9 cellular contexts compared by ENCODE assay signal in the genomic region with DNA sequence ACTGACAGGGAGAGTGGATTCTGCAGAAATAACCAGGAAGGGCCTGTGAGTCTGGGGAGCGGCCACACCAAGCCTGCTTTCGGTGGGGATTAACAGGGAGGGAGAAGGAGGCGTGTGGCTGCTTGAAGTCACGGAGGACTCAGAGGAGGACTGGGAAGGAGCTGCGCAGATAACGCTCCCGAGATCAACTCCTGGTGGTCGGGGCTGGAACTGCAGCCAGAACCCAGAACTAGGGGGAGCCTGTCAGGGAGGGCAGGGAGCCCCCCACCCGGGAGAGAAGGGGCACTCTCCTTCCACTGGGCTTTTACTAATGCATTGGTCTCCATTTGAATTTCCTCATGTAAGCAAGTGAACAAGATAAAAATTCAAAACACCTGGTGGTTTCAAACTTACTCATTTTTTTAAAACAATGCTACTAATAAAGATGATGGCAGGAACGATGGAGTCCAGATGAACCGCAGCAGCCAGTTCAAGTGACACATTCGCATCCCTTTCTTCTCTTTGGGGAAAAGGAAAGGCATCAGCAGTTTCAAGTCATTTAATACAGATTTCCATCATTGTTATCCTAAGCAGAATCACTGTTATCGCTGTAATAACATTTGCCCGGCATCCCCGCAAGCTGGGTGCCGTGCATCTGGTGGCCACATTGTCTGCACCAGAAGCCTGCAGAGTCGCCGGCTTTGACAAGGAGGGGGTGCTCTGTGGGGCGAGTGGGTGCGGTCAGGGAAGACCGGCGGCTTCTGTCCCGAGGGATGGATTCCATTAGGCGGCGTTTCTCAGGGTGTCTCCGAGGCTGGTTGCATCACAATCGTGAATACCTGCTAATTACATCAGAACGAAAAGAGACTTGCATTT.
DNase-seq lines count a peak whose midpoint lies in the region; ATAC-seq and TF ChIP-seq lines count a peak whose summit lies in the region.
"Had no signal": no experiment of that assay in that cellular context is flagged by ENCODE, and none has a peak within 500 bp of the region (broad histone marks: within the 10 kb centered on the region; RNA-seq: fewer than 3 reads in every experiment).

No MANE protein-coding gene starts in this region.

- H3K9me3 ChIP-seq in neural progenitor cell (ENCODE audit: low read depth), result no peaks in the 10 kb centered on the region

- no peaks in the 10 kb centered on the region for H3K9me3 Mint-ChIP-seq in neural progenitor cell

- no peak for ATAC-seq in HG02642 (IDR thresholded peaks at IDR 0.05; ENCODE audit: poor library complexity, unreplicated experiment)

- DNase-seq in DMS114 treated with DMSO at 0.1 percent for 48 hours (lab: John Stamatoyannopoulos, UW; ENCODE audit: unreplicated experiment) (peak; percentile 43), LNCaP clone FGC (ENCODE audit: low read depth) (no peak), fibroblast of mammary gland (ENCODE audit: low read depth) (peak; percentile 79), neural progenitor cell (ENCODE audit: low spot score) (peak; percentile 81), ureter (ENCODE audit: low spot score) (peak; percentile 68), NCI-H2081 (lab: John Stamatoyannopoulos, UW) (no peak)
- DNase-seq in activated CD8-positive, alpha-beta memory T cell treated with anti-CD3 and anti-CD28 coated beads for 24 hours, result peak; percentile 76

- H3K4me2 ChIP-seq in neural progenitor cell, result peak overlapping the region; percentile 36

- TF ChIP-seq CTCF in LNCaP clone FGC (IDR thresholded peaks at IDR 0.05; ENCODE audit: control insufficient read depth, extremely low read depth, insufficient read depth), result peak; percentile 54
- TF ChIP-seq CTCF in fibroblast of mammary gland (conservative IDR thresholded peaks at IDR 0.05; ENCODE audit: control insufficient read depth, insufficient read depth, low read depth, low read length), result peak; percentile 93
- TF ChIP-seq CTCF in neural progenitor cell (IDR thresholded peaks at IDR 0.05), result peak; percentile 82

- peaks cover 38% of the 10 kb centered on the region for H3K4me1 Mint-ChIP-seq in neural progenitor cell

- H4K20me1 ChIP-seq in neural progenitor cell (ENCODE audit: low read depth), result no peaks in the 10 kb centered on the region

- no peak overlapping the region for H2AFZ ChIP-seq in neural progenitor cell (replicated peaks)

- H3K36me3 ChIP-seq in neural progenitor cell, result no peaks in the 10 kb centered on the region

- H3K79me2 ChIP-seq in neural progenitor cell (ENCODE audit: low read depth), result no peaks in the 10 kb centered on the region

- no peaks in the 10 kb centered on the region for H3K27me3 ChIP-seq in neural progenitor cell

- peaks cover 54% of the 10 kb centered on the region for H3K4me1 ChIP-seq in neural progenitor cell

- peaks cover 60% of the 10 kb centered on the region for H3F3A ChIP-seq in neural progenitor cell (ENCODE audit: low read depth)

- no peak overlapping the region for H3K4me3 Mint-ChIP-seq in neural progenitor cell

- peaks cover 25% of the 10 kb centered on the region for H3K27me3 Mint-ChIP-seq in neural progenitor cell (ENCODE audit: insufficient read depth, low read depth)

- H3K36me3 Mint-ChIP-seq in neural progenitor cell, result no peaks in the 10 kb centered on the region

- H3K4me3 ChIP-seq in LNCaP clone FGC (ENCODE audit: low read depth, low read length), result no peak overlapping the region
- H3K4me3 ChIP-seq in fibroblast of mammary gland (ENCODE audit: control insufficient read depth, low read depth, low read length), result peak overlapping the region; percentile 28
- H3K4me3 ChIP-seq in neural progenitor cell, result no peak overlapping the region
- H3K4me3 ChIP-seq: SK-N-MC had no signal

- no peak overlapping the region for H3K27ac Mint-ChIP-seq in neural progenitor cell

- H3K9ac ChIP-seq in neural progenitor cell, result no peak overlapping the region

- no peak overlapping the region for H3K27ac ChIP-seq in neural progenitor cell
- H3K27ac ChIP-seq: SK-N-MC had no signal

Comparison
In these comparisons a context has a peak if more than half of its experiments do, and no peak if none do; other contexts are left out.
1. DNase-seq: peak in DMS114 treated with DMSO at 0.1 percent for 48 hours (single experiment), activated CD8-positive, alpha-beta memory T cell treated with anti-CD3 and anti-CD28 coated beads for 24 hours (single experiment), fibroblast of mammary gland (single experiment), neural progenitor cell (single experiment) and ureter (single experiment); none in LNCaP clone FGC (single experiment) and NCI-H2081 (0 of 2).
2. Peak in every context shown above with its lines, with median percentiles within 50 percentile points of each other: CTCF ChIP-seq.